20 cellular contexts compared by ENCODE assay signal in genomic region chr12:15892645-15893259, GRCh38. TPM values are rescaled to one million over a fixed set of nuclear protein-coding genes. Genes with fewer than 3 reads are reported as not detected.
DNase-seq lines count a peak whose midpoint lies in the region; ATAC-seq and TF ChIP-seq lines count a peak whose summit lies in the region.
"Had no signal": no experiment of that assay in that cellular context is flagged by ENCODE, and none has a peak within 500 bp of the region (broad histone marks: within the 10 kb centered on the region; RNA-seq: fewer than 3 reads in every experiment).

No MANE protein-coding gene starts in this region.

- no peak overlapping the region for H3K9ac ChIP-seq in endodermal cell (ENCODE audit: extremely low read depth, low read length, poor library complexity, severe bottlenecking)

- H3K27ac Mint-ChIP-seq in activated CD8-positive, alpha-beta T cell treated with anti-CD3 and anti-CD28 coated beads for 36 hours: peak overlapping the region; percentile 38
- no peak overlapping the region for H3K27ac Mint-ChIP-seq in activated CD8-positive, alpha-beta T cell treated with anti-CD3 and anti-CD28 coated beads, Interleukin-2, amount 10 ng/mL, durations not matched to agents 7 days and 5 days
- H3K27ac Mint-ChIP-seq in endodermal cell (peak overlapping the region; percentile 41), nephron progenitor cell (peak overlapping the region; percentile 54)

- no peaks in the 10 kb centered on the region for H3K9me3 ChIP-seq in endodermal cell (ENCODE audit: control insufficient read depth, low read length)
- H3K9me3 ChIP-seq: SJSA1 had no signal

- TF ChIP-seq CTCF in activated CD8-positive, alpha-beta T cell treated with anti-CD3 and anti-CD28 coated beads for 36 hours (IDR thresholded peaks at IDR 0.05): no peak
- TF ChIP-seq CTCF in endodermal cell (conservative IDR thresholded peaks at IDR 0.05): peak; percentile 64
- no peak for TF ChIP-seq CTCF in nephron progenitor cell (IDR thresholded peaks at IDR 0.05)

- POLR2A ChIA-PET in activated CD8-positive, alpha-beta T cell treated with anti-CD3 and anti-CD28 coated beads for 36 hours (lab: Charles Lee): no interaction called here
- POLR2A ChIA-PET in activated CD8-positive, alpha-beta T cell treated with anti-CD3 and anti-CD28 coated beads, Interleukin-2, amount 10 ng/mL, durations not matched to agents 7 days and 5 days (lab: Charles Lee): no interaction called here

- H3K4me1 Mint-ChIP-seq in activated CD8-positive, alpha-beta T cell treated with anti-CD3 and anti-CD28 coated beads for 36 hours (ENCODE audit: low read depth): peaks cover 15% of the 10 kb centered on the region
- peaks cover 13% of the 10 kb centered on the region for H3K4me1 Mint-ChIP-seq in activated CD8-positive, alpha-beta T cell treated with anti-CD3 and anti-CD28 coated beads, Interleukin-2, amount 10 ng/mL, durations not matched to agents 7 days and 5 days (ENCODE audit: low read depth)
- peaks cover 3% of the 10 kb centered on the region for H3K4me1 Mint-ChIP-seq in endodermal cell
- no peaks in the 10 kb centered on the region for H3K4me1 Mint-ChIP-seq in nephron progenitor cell
- H3K4me1 Mint-ChIP-seq: CD14-positive monocyte had no signal

- WGBS in endodermal cell (ENCODE audit: insufficient coverage in 1 of 2, insufficient read length in 1 of 2), 2 experiments: 96 to 100% methylated on average over 1 to 5 of the region's 5 CpGs

- intact Hi-C loops in activated CD8-positive, alpha-beta T cell treated with anti-CD3 and anti-CD28 coated beads for 36 hours (cut with micrococcal nuclease): no loop called here

- no peaks in the 10 kb centered on the region for H3K9me3 Mint-ChIP-seq in activated CD8-positive, alpha-beta T cell treated with anti-CD3 and anti-CD28 coated beads for 36 hours
- H3K9me3 Mint-ChIP-seq in activated CD8-positive, alpha-beta T cell treated with anti-CD3 and anti-CD28 coated beads, Interleukin-2, amount 10 ng/mL, durations not matched to agents 7 days and 5 days (ENCODE audit: insufficient read depth): no peaks in the 10 kb centered on the region
- H3K9me3 Mint-ChIP-seq in endodermal cell: no peaks in the 10 kb centered on the region
- H3K9me3 Mint-ChIP-seq in nephron progenitor cell: no peaks in the 10 kb centered on the region
- H3K9me3 Mint-ChIP-seq: CD14-positive monocyte had no signal

- peaks cover 91% of the 10 kb centered on the region for H3K36me3 ChIP-seq in endodermal cell (ENCODE audit: control insufficient read depth, insufficient read depth, low read length)

- no peaks in the 10 kb centered on the region for H3K27me3 ChIP-seq in endodermal cell (ENCODE audit: control insufficient read depth, insufficient read depth, low read length, poor library complexity, severe bottlenecking)
- H3K27me3 ChIP-seq: SJSA1 had no signal

- no peaks in the 10 kb centered on the region for H3K27me3 Mint-ChIP-seq in activated CD8-positive, alpha-beta T cell treated with anti-CD3 and anti-CD28 coated beads for 36 hours
- no peaks in the 10 kb centered on the region for H3K27me3 Mint-ChIP-seq in activated CD8-positive, alpha-beta T cell treated with anti-CD3 and anti-CD28 coated beads, Interleukin-2, amount 10 ng/mL, durations not matched to agents 7 days and 5 days (ENCODE audit: low read depth)
- no peaks in the 10 kb centered on the region for H3K27me3 Mint-ChIP-seq in endodermal cell (ENCODE audit: insufficient read depth)
- H3K27me3 Mint-ChIP-seq in nephron progenitor cell (ENCODE audit: low read depth, poor library complexity): no peaks in the 10 kb centered on the region

- H3K36me3 Mint-ChIP-seq in activated CD8-positive, alpha-beta T cell treated with anti-CD3 and anti-CD28 coated beads for 36 hours (ENCODE audit: low read depth): peaks cover 27% of the 10 kb centered on the region
- H3K36me3 Mint-ChIP-seq in activated CD8-positive, alpha-beta T cell treated with anti-CD3 and anti-CD28 coated beads, Interleukin-2, amount 10 ng/mL, durations not matched to agents 7 days and 5 days (ENCODE audit: low read depth): peaks cover 25% of the 10 kb centered on the region
- H3K36me3 Mint-ChIP-seq in endodermal cell (ENCODE audit: low read depth): peaks cover 59% of the 10 kb centered on the region
- H3K36me3 Mint-ChIP-seq in nephron progenitor cell (ENCODE audit: low read depth): peaks cover 42% of the 10 kb centered on the region

- no peak for DNase-seq in activated CD8-positive, alpha-beta T cell treated with anti-CD3 and anti-CD28 coated beads for 36 hours
- no peak for DNase-seq in activated CD8-positive, alpha-beta T cell treated with anti-CD3 and anti-CD28 coated beads, Interleukin-2, amount 10 ng/mL, durations not matched to agents 7 days and 5 days
- DNase-seq in endodermal cell: no peak
- no peak for DNase-seq in nephron progenitor cell
- DNase-seq in T-helper 2 cell: no peak
- DNase-seq in stimulated activated CD4-positive, alpha-beta T cell treated with anti-CD3 and anti-CD28 coated beads, Interleukin-2, amount 100 ng/mL, for 24 hours: no peak
- DNase-seq: AML-193, DMS 273 treated with DMSO at 0.1 percent for 48 hours, DMS79 treated with DMSO at 0.1 percent for 48 hours, H7, Karpas-422, NCI-H1417, NCI-H1694 treated with DMSO at 0.1 percent for 48 hours, NCI-H2081 treated with DMSO at 0.1 percent for 48 hours, NCI-H446, NCI-H526, OCI-M1 had no signal

- no peak for ATAC-seq in activated CD8-positive, alpha-beta T cell treated with anti-CD3 and anti-CD28 coated beads for 36 hours
- no peak for ATAC-seq in activated CD8-positive, alpha-beta T cell treated with anti-CD3 and anti-CD28 coated beads, Interleukin-2, amount 10 ng/mL, durations not matched to agents 7 days and 5 days
- ATAC-seq in HG02981 (IDR thresholded peaks at IDR 0.05; ENCODE audit: unreplicated experiment): no peak

- no peaks in the 10 kb centered on the region for H3K4me1 ChIP-seq in endodermal cell (ENCODE audit: control insufficient read depth, insufficient read depth, low read length)
- H3K4me1 ChIP-seq: SJSA1 had no signal

- H3K4me3 ChIP-seq in endodermal cell (ENCODE audit: low read length): no peak overlapping the region
- H3K4me3 ChIP-seq: SJSA1 had no signal

- CTCF ChIA-PET in activated CD8-positive, alpha-beta T cell treated with anti-CD3 and anti-CD28 coated beads for 36 hours (lab: Charles Lee): interaction anchor here (1.1 kb wide), 1 partner anchor 303 kb away, joined by 3 read pairs; no protein-coding TSS in a partner anchor
- CTCF ChIA-PET in activated CD8-positive, alpha-beta T cell treated with anti-CD3 and anti-CD28 coated beads, Interleukin-2, amount 10 ng/mL, durations not matched to agents 7 days and 5 days (lab: Charles Lee): interaction anchor here (0.9 to 1.8 kb wide), 3 partner anchors 8 to 29 kb away, joined by 3 to 7 read pairs (median 4); partner anchors contain the start of gene DERA

- H3K4me3 Mint-ChIP-seq in activated CD8-positive, alpha-beta T cell treated with anti-CD3 and anti-CD28 coated beads for 36 hours: no peak overlapping the region
- H3K4me3 Mint-ChIP-seq in activated CD8-positive, alpha-beta T cell treated with anti-CD3 and anti-CD28 coated beads, Interleukin-2, amount 10 ng/mL, durations not matched to agents 7 days and 5 days: no peak overlapping the region
- H3K4me3 Mint-ChIP-seq in endodermal cell: no peak overlapping the region
- H3K4me3 Mint-ChIP-seq in nephron progenitor cell: no peak overlapping the region
- H3K4me3 Mint-ChIP-seq: CD14-positive monocyte had no signal

- no peak overlapping the region for H3K27ac ChIP-seq in endodermal cell (ENCODE audit: low read depth, low read length)
- H3K27ac ChIP-seq: SJSA1 had no signal

RNA-seq across cellular contexts. Expression of gene STRAP, which starts 10.6 kb away (rescaled TPM):
- total RNA-seq in activated CD8-positive, alpha-beta T cell treated with anti-CD3 and anti-CD28 coated beads for 36 hours: 100 to 1,000 TPM; 138 to 140 TPM
- total RNA-seq in activated CD8-positive, alpha-beta T cell treated with anti-CD3 and anti-CD28 coated beads, Interleukin-2, amount 10 ng/mL, durations not matched to agents 7 days and 5 days: 10 to 100 TPM; 87.5 to 90.8 TPM
- total RNA-seq in endodermal cell: 100 to 1,000 TPM; 188 to 362 TPM
- 183 TPM for polyA plus RNA-seq in endodermal cell (2013, experiment 1 of 2)
- polyA plus RNA-seq in endodermal cell (2013, experiment 2 of 2): 196 TPM

RNA-seq across cellular contexts. Expression of gene DERA, which starts 18.4 kb away (rescaled TPM):
- total RNA-seq in activated CD8-positive, alpha-beta T cell treated with anti-CD3 and anti-CD28 coated beads for 36 hours: 10 to 100 TPM; 24.5 to 28.3 TPM
- total RNA-seq in activated CD8-positive, alpha-beta T cell treated with anti-CD3 and anti-CD28 coated beads, Interleukin-2, amount 10 ng/mL, durations not matched to agents 7 days and 5 days: 10 to 100 TPM; 23.1 to 27.7 TPM
- 100 to 1,000 TPM in 1 of 2 donors, 10 to 100 TPM in 1; 81.7 to 125 TPM for total RNA-seq in endodermal cell
- 57.7 TPM for polyA plus RNA-seq in endodermal cell (2013, experiment 1 of 2)
- 52.7 TPM for polyA plus RNA-seq in endodermal cell (2013, experiment 2 of 2)
